In genomic region chr2:39264733-39265132, GRCh38 we compare ENCODE assay signal across 12 cellular contexts. TPM values are rescaled to one million over a fixed set of nuclear protein-coding genes. Genes with fewer than 3 reads are reported as not detected.
DNase-seq lines count a peak whose midpoint lies in the region; ATAC-seq and TF ChIP-seq lines count a peak whose summit lies in the region.
"Had no signal": no experiment of that assay in that cellular context is flagged by ENCODE, and none has a peak within 500 bp of the region (broad histone marks: within the 10 kb centered on the region; RNA-seq: fewer than 3 reads in every experiment).

No MANE protein-coding gene starts in this region.

- DNase-seq in activated naive CD8-positive, alpha-beta T cell treated with anti-CD3 and anti-CD28 coated beads for 36 hours = no peak
- no peak for DNase-seq in superior temporal gyrus (ENCODE audit: extremely low spot score)
- DNase-seq in testis = no peak
- no peak for DNase-seq in left lobe of liver (ENCODE audit: low spot score)
- DNase-seq in NCI-H2107 treated with DMSO at 0.1 percent for 48 hours (lab: John Stamatoyannopoulos, UW; ENCODE audit: unreplicated experiment) = no peak
- DNase-seq: DMS53; retina; stimulated activated naive CD8-positive, alpha-beta T cell treated with anti-CD3 and anti-CD28 coated beads, Interleukin-15, Interleukin-2, amounts not matched to agents 100 U/mL and 50 U/mL, for 24 hours had no signal

- H3K9me3 Mint-ChIP-seq in activated naive CD8-positive, alpha-beta T cell treated with anti-CD3 and anti-CD28 coated beads for 36 hours = no peaks in the 10 kb centered on the region

- no peak for TF ChIP-seq CTCF in testis (IDR thresholded peaks at IDR 0.05)

- TF ChIP-seq POLR2A in testis (IDR thresholded peaks at IDR 0.05) = no peak

- intact Hi-C loops in testis (cut with DNase I; ENCODE audit: low total_unique reads) = no loop called here

- no peaks in the 10 kb centered on the region for H3K9me3 ChIP-seq in testis

- WGBS in testis, 2 donors = 91 to 93% methylated on average over 1 of the region's 1 CpG

- no peaks in the 10 kb centered on the region for H3K27me3 ChIP-seq in testis

- no peak overlapping the region for H3K27ac ChIP-seq in testis

- no peak overlapping the region for H3K4me3 Mint-ChIP-seq in activated naive CD8-positive, alpha-beta T cell treated with anti-CD3 and anti-CD28 coated beads for 36 hours

- peak overlapping the region; percentile 81 for H3K27ac Mint-ChIP-seq in activated naive CD8-positive, alpha-beta T cell treated with anti-CD3 and anti-CD28 coated beads for 36 hours

- ATAC-seq in GM18517 (IDR thresholded peaks at IDR 0.05; ENCODE audit: unreplicated experiment) = peak; percentile 85
- ATAC-seq in GM21529 (IDR thresholded peaks at IDR 0.05; ENCODE audit: unreplicated experiment) = peak; percentile 63
- ATAC-seq in HG03354 (IDR thresholded peaks at IDR 0.05; ENCODE audit: poor library complexity, severe bottlenecking, unreplicated experiment) = peak; percentile 81
- no peak for ATAC-seq in left lobe of liver
- ATAC-seq: stimulated activated naive CD8-positive, alpha-beta T cell treated with anti-CD3 and anti-CD28 coated beads, Interleukin-15, Interleukin-2, amounts not matched to agents 100 U/mL and 50 U/mL, for 24 hours had no signal

- no peaks in the 10 kb centered on the region for H3K4me1 ChIP-seq in testis

- H3K4me1 Mint-ChIP-seq in activated naive CD8-positive, alpha-beta T cell treated with anti-CD3 and anti-CD28 coated beads for 36 hours = peaks cover 27% of the 10 kb centered on the region

- no peak overlapping the region for H3K4me3 ChIP-seq in testis

- no peaks in the 10 kb centered on the region for H3K36me3 ChIP-seq in testis (ENCODE audit: low read depth, missing control alignments)

- peaks cover 10% of the 10 kb centered on the region for H3K36me3 Mint-ChIP-seq in activated naive CD8-positive, alpha-beta T cell treated with anti-CD3 and anti-CD28 coated beads for 36 hours

- no peaks in the 10 kb centered on the region for H3K27me3 Mint-ChIP-seq in activated naive CD8-positive, alpha-beta T cell treated with anti-CD3 and anti-CD28 coated beads for 36 hours

RNA-seq across cellular contexts. Expression of gene CDKL4, which starts 21.0 kb away (rescaled TPM):
- total RNA-seq in activated naive CD8-positive, alpha-beta T cell treated with anti-CD3 and anti-CD28 coated beads for 36 hours = under 1 TPM in 1 of 2 experiments, not detected in 1; 0.22 TPM
- 1 to 10 TPM; 2.3 to 4.2 TPM for total RNA-seq in testis
- polyA plus RNA-seq in testis (ENCODE audit: insufficient read depth, low read depth, low replicate concordance) = 3.9 TPM
- total RNA-seq in left lobe of liver = not detected
- total RNA-seq: HT1080 had no signal
